Comparison of ENCODE assay signal across 9 cellular contexts in genomic region chr17:75087182-75087557, GRCh38. TPM values are rescaled to one million over a fixed set of nuclear protein-coding genes. Genes with fewer than 3 reads are reported as not detected.
DNase-seq lines count a peak whose midpoint lies in the region; ATAC-seq and TF ChIP-seq lines count a peak whose summit lies in the region.
"Had no signal": no experiment of that assay in that cellular context is flagged by ENCODE, and none has a peak within 500 bp of the region (broad histone marks: within the 10 kb centered on the region; RNA-seq: fewer than 3 reads in every experiment).

No MANE protein-coding gene starts in this region.

- H3K9ac ChIP-seq in HUES6 (ENCODE audit: low read length) = peak overlapping the region; percentile 85

- ATAC-seq in naive B cell (ENCODE audit: low read depth in 2 of 2) = peak in 1 of 2 donors; percentile 7
- ATAC-seq in HG03439 (IDR thresholded peaks at IDR 0.05; ENCODE audit: unreplicated experiment) = no peak
- no peak for ATAC-seq in GM18519 (IDR thresholded peaks at IDR 0.05; ENCODE audit: low FRiP score, unreplicated experiment)

- H3K27me3 Mint-ChIP-seq in naive B cell = peaks cover 4 to 18% (median 9%) of the 10 kb centered on the region in 3 donors

- H3K27ac Mint-ChIP-seq in naive B cell = peak overlapping the region in 2 of 6 donors; percentile 39 to 81

- H3K4me1 ChIP-seq in ACC112 (ENCODE audit: control insufficient read depth, insufficient read depth, low read length, unreplicated experiment) (peaks cover 46% of the 10 kb centered on the region), HUES6 (ENCODE audit: control insufficient read depth, insufficient read depth, low read length) (peaks cover 58% of the 10 kb centered on the region)

- no peaks in the 10 kb centered on the region for H3K27me3 ChIP-seq in ACC112 (ENCODE audit: insufficient read depth, low read length)
- no peaks in the 10 kb centered on the region for H3K27me3 ChIP-seq in HUES6 (ENCODE audit: control insufficient read depth, insufficient read depth, low read length)
- peaks cover 0 to 19% (median 6%) of the 10 kb centered on the region in 45 donors for H3K27me3 ChIP-seq in dorsolateral prefrontal cortex

- H3K27ac ChIP-seq in ACC112 (ENCODE audit: low read depth, low read length) = peak overlapping the region; percentile 34; the same call in 1 of the 2 replicates
- peak overlapping the region; percentile 97 for H3K27ac ChIP-seq in HUES6 (ENCODE audit: low read depth, low read length)
- H3K27ac ChIP-seq in dorsolateral prefrontal cortex = peak overlapping the region in 8 of 59 donors; percentile 9 to 63 (median 43)

- no peak overlapping the region for H2AFZ ChIP-seq in ACC112 (ENCODE audit: low read length, unreplicated experiment)

- H3K4me3 Mint-ChIP-seq in naive B cell = peak overlapping the region; percentile 68 to 88 (median 82)

- no peaks in the 10 kb centered on the region for H3K36me3 ChIP-seq in ACC112 (ENCODE audit: insufficient read depth, low read length)
- H3K36me3 ChIP-seq in HUES6 (ENCODE audit: control insufficient read depth, insufficient read depth, low read length) = no peaks in the 10 kb centered on the region

- peaks cover 7% of the 10 kb centered on the region for H3K79me2 ChIP-seq in ACC112 (ENCODE audit: control insufficient read depth, insufficient read depth, low read length, unreplicated experiment)

- H3K36me3 Mint-ChIP-seq in naive B cell = no peaks in the 10 kb centered on the region

- H3K4me1 Mint-ChIP-seq in naive B cell = peaks cover 7 to 22% (median 11%) of the 10 kb centered on the region in 3 donors

- DNase-seq in dorsolateral prefrontal cortex (no peak), naive B cell (no peak), DMS114 treated with DMSO at 0.1 percent for 48 hours (lab: John Stamatoyannopoulos, UW; ENCODE audit: unreplicated experiment) (no peak), NCI-H2227 treated with DMSO at 0.1 percent for 48 hours (lab: John Stamatoyannopoulos, UW) (no peak)
- DNase-seq: Karpas-422 had no signal

- H3K9me3 ChIP-seq in HUES6 (ENCODE audit: control insufficient read depth, insufficient read depth, low read depth, low read length) = no peaks in the 10 kb centered on the region

- no peaks in the 10 kb centered on the region for H3K9me3 Mint-ChIP-seq in naive B cell

- no peak for TF ChIP-seq CTCF in dorsolateral prefrontal cortex (IDR thresholded peaks at IDR 0.05 in 54 of 56, conservative IDR thresholded peaks at IDR 0.05 in 2 of 56; ENCODE audit: low read depth in 1 of 56, partially characterized antibody in 56 of 56)

- intact Hi-C loops in dorsolateral prefrontal cortex (cut with DNase I) = no loop called here

- H3K4me3 ChIP-seq in ACC112 (ENCODE audit: low read depth, low read length) (peak overlapping the region; percentile 80), HUES6 (ENCODE audit: low read depth, low read length) (peak overlapping the region; percentile 83), dorsolateral prefrontal cortex (peak overlapping the region in 41 of 59 donors; percentile 1 to 63 (median 42))

RNA-seq across cellular contexts. Expression of gene SLC16A5, which starts 0.6 kb away (rescaled TPM):
- total RNA-seq in dorsolateral prefrontal cortex = 1 to 10 TPM in 55 of 120 experiments, under 1 TPM in 57, not detected in 8; 0.33 to 3.1 (median 0.98) TPM
- polyA plus RNA-seq in naive B cell (ENCODE audit: low read depth in 6 of 6) = 1 to 10 TPM; 1.1 to 4.0 (median 2.1) TPM

RNA-seq across cellular contexts. Expression of gene ARMC7, which starts 22.6 kb away (rescaled TPM):
- total RNA-seq in dorsolateral prefrontal cortex = 10 to 100 TPM in 86 of 120 experiments, 1 to 10 TPM in 34; 7.0 to 16.8 (median 11.3) TPM
- polyA plus RNA-seq in naive B cell (ENCODE audit: low read depth in 6 of 6) = 1 to 10 TPM; 2.0 to 6.0 (median 4.5) TPM

RNA-seq across cellular contexts. Expression of gene KCTD2, which starts 40.1 kb away (rescaled TPM):
- 100 to 1,000 TPM in 7 of 120 experiments, 10 to 100 TPM in 113; 52.5 to 122 (median 79.8) TPM for total RNA-seq in dorsolateral prefrontal cortex
- polyA plus RNA-seq in naive B cell (ENCODE audit: low read depth in 6 of 6) = 1 to 10 TPM; 2.9 to 9.8 (median 4.8) TPM

RNA-seq across cellular contexts. Expression of gene ATP5PD, which starts 40.4 kb away (rescaled TPM):
- total RNA-seq in dorsolateral prefrontal cortex = 100 to 1,000 TPM; 142 to 353 (median 254) TPM
- 100 to 1,000 TPM; 191 to 306 (median 269) TPM for polyA plus RNA-seq in naive B cell (ENCODE audit: low read depth in 6 of 6)

RNA-seq across cellular contexts. Expression of gene NT5C, which starts 44.4 kb away (rescaled TPM):
- total RNA-seq in dorsolateral prefrontal cortex = 10 to 100 TPM in 118 of 120 experiments, 1 to 10 TPM in 2; 7.5 to 35.9 (median 18.9) TPM
- polyA plus RNA-seq in naive B cell (ENCODE audit: low read depth in 6 of 6) = 100 to 1,000 TPM in 3 of 6 donors, 10 to 100 TPM in 3; 85.0 to 136 (median 111) TPM
